In genomic region chr16:31105677-31106213, GRCh38 we compare ENCODE assay signal across 1 cellular context.
A peak's percentile ranks its signal among the peaks of the same experiment; 100 is the strongest.
TF ChIP-seq lines count a peak whose summit lies in the region.

No MANE protein-coding gene starts in this region.

TF ChIP-seq in GM12878, 131 proteins besides CTCF, POLR2A, EP300 and RAD21 (continued from another document):
- no peak for TF ChIP-seq SIN3A (IDR thresholded peaks at IDR 0.05; ENCODE audit: low read depth, low read length)
- no peak for TF ChIP-seq PRDM15 (CRISPR knock-in tag; IDR thresholded peaks at IDR 0.05)
- no peak for TF ChIP-seq TCF7 (IDR thresholded peaks at IDR 0.05; ENCODE audit: borderline replicate concordance)
- TF ChIP-seq MTA3 (IDR thresholded peaks at IDR 0.05; ENCODE audit: borderline replicate concordance, low read length): no peak
- peak; percentile 31; the same call in 1 of the 2 replicates for TF ChIP-seq HDGF (IDR thresholded peaks at IDR 0.05)
- TF ChIP-seq FOS (IDR thresholded peaks at IDR 0.05; ENCODE audit: borderline replicate concordance, extremely low read depth, insufficient read length): no peak
- no peak for TF ChIP-seq CBX3 (IDR thresholded peaks at IDR 0.05; ENCODE audit: borderline replicate concordance, low read depth)
- TF ChIP-seq HSF1 (IDR thresholded peaks at IDR 0.05; ENCODE audit: low read depth, low read length): no peak
- TF ChIP-seq SUZ12 (IDR thresholded peaks at IDR 0.05; ENCODE audit: unreplicated experiment): no peak
- no peak for TF ChIP-seq NR2C2 (IDR thresholded peaks at IDR 0.05; ENCODE audit: borderline replicate concordance, control insufficient read depth, insufficient read length, low read depth)
- no peak for TF ChIP-seq SMAD1 (IDR thresholded peaks at IDR 0.05; ENCODE audit: low read depth, partially characterized antibody)
- TF ChIP-seq FOXM1 (IDR thresholded peaks at IDR 0.05; ENCODE audit: low read depth, low read length): no peak
- TF ChIP-seq STAT1 (conservative IDR thresholded peaks at IDR 0.05): no peak
- TF ChIP-seq PAX5 (IDR thresholded peaks at IDR 0.05; ENCODE audit: borderline replicate concordance, low read depth, low read length): no peak
- no peak for TF ChIP-seq CHD2 (IDR thresholded peaks at IDR 0.05; ENCODE audit: borderline replicate concordance, low read depth, low read length)
- no peak for TF ChIP-seq RELA (IDR thresholded peaks at IDR 0.05; ENCODE audit: borderline replicate concordance, partially characterized antibody)
